18 cellular contexts compared by ENCODE assay signal in the genomic region with DNA sequence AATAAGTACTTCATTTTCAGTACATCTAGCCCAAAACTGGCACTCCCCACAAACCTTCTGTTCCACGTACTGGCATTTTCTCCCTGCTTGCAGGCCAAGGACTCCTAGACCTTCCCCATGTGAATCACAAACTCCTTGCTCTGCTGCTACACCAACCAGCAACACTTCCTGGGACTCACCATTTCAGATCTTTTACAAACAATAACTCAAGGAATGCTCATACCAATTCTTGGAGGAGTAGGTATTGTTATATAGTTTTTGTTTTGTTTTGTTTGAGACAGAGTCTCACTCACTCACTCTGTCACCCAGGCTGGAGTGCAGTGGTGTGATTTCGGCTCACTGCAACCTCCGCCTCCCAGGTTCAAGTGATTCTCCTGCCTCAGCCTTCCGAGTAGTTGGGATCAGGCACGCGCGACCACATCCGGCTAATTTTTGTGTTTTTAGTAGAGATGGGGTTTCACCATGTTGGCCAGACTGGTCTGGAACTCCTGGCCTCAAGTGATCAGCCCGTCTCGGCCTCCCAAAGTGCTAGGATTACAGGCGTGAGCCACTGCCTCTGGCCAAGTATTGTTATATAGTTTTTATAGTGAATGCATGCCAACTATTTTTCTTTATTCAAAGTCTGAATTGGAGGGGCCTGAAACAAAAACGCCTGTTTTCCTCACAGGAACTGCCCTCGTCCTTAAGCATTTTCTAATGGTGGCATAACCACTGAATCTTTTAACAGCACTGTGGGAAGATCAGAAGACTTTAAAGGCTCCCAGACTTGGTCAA.
"Had no signal": no experiment of that assay in that cellular context is flagged by ENCODE, and none has a peak within 500 bp of the region (broad histone marks: within the 10 kb centered on the region; RNA-seq: fewer than 3 reads in every experiment).

No MANE protein-coding gene starts in this region.

- H3K27ac Mint-ChIP-seq: activated CD8-positive, alpha-beta T cell treated with anti-CD3 and anti-CD28 coated beads, Interleukin-2, amount 10 ng/mL, durations not matched to agents 7 days and 5 days; activated naive CD8-positive, alpha-beta T cell; memory B cell; nephron progenitor cell; T-helper 1 cell treated with Interleukin-12 subunit alpha and Interleukin-12 subunit beta and Interleukin-4 antibody, amounts not matched to agents 30 μg/mL and 1 μg/mL, for 36 hours; type B pancreatic cell; WTC11 had no signal

- ATAC-seq: activated CD8-positive, alpha-beta T cell treated with anti-CD3 and anti-CD28 coated beads, Interleukin-2, amount 10 ng/mL, durations not matched to agents 7 days and 5 days; stimulated activated naive CD8-positive, alpha-beta T cell treated with anti-CD3 and anti-CD28 coated beads, Interleukin-15, Interleukin-2, amounts not matched to agents 100 U/mL and 50 U/mL, for 24 hours; WTC11 had no signal

- H3K4me1 Mint-ChIP-seq: memory B cell had no signal

- H3K4me3 Mint-ChIP-seq: activated CD8-positive, alpha-beta T cell treated with anti-CD3 and anti-CD28 coated beads, Interleukin-2, amount 10 ng/mL, durations not matched to agents 7 days and 5 days; activated naive CD8-positive, alpha-beta T cell; brain; memory B cell; nephron progenitor cell; T-helper 1 cell treated with Interleukin-12 subunit alpha and Interleukin-12 subunit beta and Interleukin-4 antibody, amounts not matched to agents 30 μg/mL and 1 μg/mL, for 36 hours; type B pancreatic cell; WTC11 had no signal

- H3K36me3 Mint-ChIP-seq: activated naive CD8-positive, alpha-beta T cell; brain; memory B cell had no signal

- H3K27me3 Mint-ChIP-seq: type B pancreatic cell had no signal

- H3K9me3 Mint-ChIP-seq: memory B cell; T-helper 1 cell treated with Interleukin-12 subunit alpha and Interleukin-12 subunit beta and Interleukin-4 antibody, amounts not matched to agents 30 μg/mL and 1 μg/mL, for 36 hours had no signal

- DNase-seq: activated CD4-positive, alpha-beta T cell treated with anti-CD3 and anti-CD28 coated beads for 4 hours; activated CD8-positive, alpha-beta memory T cell treated with anti-CD3 and anti-CD28 coated beads, Interleukin-2, amount 50 U/mL, for 4 hours; activated CD8-positive, alpha-beta T cell treated with anti-CD3 and anti-CD28 coated beads, Interleukin-2, amount 10 ng/mL, durations not matched to agents 7 days and 5 days; activated gamma-delta T cell treated with Interleukin-2 at 50 U/mL for 16 hours; activated T-cell treated with anti-CD3 and anti-CD28 coated beads, Interleukin-2, amount 50 U/mL, for 48 hours; amniotic stem cell; cortex of kidney; effector CD4-positive, alpha-beta T cell; nephron progenitor cell; stimulated activated CD4-positive, alpha-beta T cell treated with anti-CD3 and anti-CD28 coated beads, Interleukin-15, amount 100 ng/mL, for 24 hours; stimulated activated CD4-positive, alpha-beta T cell treated with anti-CD3 and anti-CD28 coated beads, Interleukin-4, amount 100 ng/mL, for 1 hour; stimulated activated naive CD8-positive, alpha-beta T cell treated with anti-CD3 and anti-CD28 coated beads, Interleukin-15, Interleukin-2, amounts not matched to agents 100 U/mL and 50 U/mL, for 24 hours had no signal
